ENCODE assay signal across 23 cellular contexts in genomic region chr14:63941023-63941422, GRCh38.
DNase-seq lines count a peak whose midpoint lies in the region; ATAC-seq and TF ChIP-seq lines count a peak whose summit lies in the region.
"Had no signal": no experiment of that assay in that cellular context is flagged by ENCODE, and none has a peak within 500 bp of the region (broad histone marks: within the 10 kb centered on the region; RNA-seq: fewer than 3 reads in every experiment).

No MANE protein-coding gene starts in this region.

- no peaks in the 10 kb centered on the region for H3K27me3 ChIP-seq in gastroesophageal sphincter
- H3K27me3 ChIP-seq: BE2C, hepatocyte, left lung, right lobe of liver, transverse colon had no signal

- H3K9me3 Mint-ChIP-seq in activated CD4-positive, alpha-beta T cell treated with anti-CD3 and anti-CD28 coated beads for 36 hours (ENCODE audit: low read depth) = no peaks in the 10 kb centered on the region
- H3K9me3 Mint-ChIP-seq in activated CD4-positive, alpha-beta memory T cell treated with anti-CD3 and anti-CD28 coated beads, Interleukin-2, amount 10 ng/mL, durations not matched to agents 7 days and 5 days = no peaks in the 10 kb centered on the region
- H3K9me3 Mint-ChIP-seq in natural killer cell treated with Interleukin-12 subunit alpha and Interleukin-12 subunit beta and Interleukin-15 and Interleukin-18, amount 100 ng/mL, for 72 hours = no peaks in the 10 kb centered on the region

- TF ChIP-seq POLR2A in gastroesophageal sphincter (IDR thresholded peaks at IDR 0.05) = no peak

- CTCF ChIA-PET in activated CD4-positive, alpha-beta T cell treated with anti-CD3 and anti-CD28 coated beads for 36 hours (lab: Charles Lee) = no interaction called here
- CTCF ChIA-PET in activated CD4-positive, alpha-beta memory T cell treated with anti-CD3 and anti-CD28 coated beads, Interleukin-2, amount 10 ng/mL, durations not matched to agents 7 days and 5 days (lab: Charles Lee) = interaction anchor here (0.9 to 1.0 kb wide), 2 partner anchors 77 to 87 kb away, joined by 3 to 4 read pairs; no protein-coding TSS in a partner anchor

- intact Hi-C loops in activated CD4-positive, alpha-beta T cell treated with anti-CD3 and anti-CD28 coated beads for 36 hours (cut with DNase I, micrococcal nuclease) = loop anchor here (5.0 kb wide), 1 partner anchor 89 kb away; the partner anchor contains the start of gene SYNE2 (in 2 of the 2)

- H3K27ac ChIP-seq in KOPT-K1 (ENCODE audit: low read depth, low read length, poor library complexity, severe bottlenecking) (peak overlapping the region; percentile 85), gastroesophageal sphincter (no peak overlapping the region)
- H3K27ac ChIP-seq: hepatocyte, left lung, right lobe of liver, transverse colon had no signal

- no peak for TF ChIP-seq EP300 in gastroesophageal sphincter (IDR thresholded peaks at IDR 0.05)

- peaks cover 16% of the 10 kb centered on the region for H3K36me3 Mint-ChIP-seq in activated CD4-positive, alpha-beta T cell treated with anti-CD3 and anti-CD28 coated beads for 36 hours (ENCODE audit: low read depth)
- peaks cover 23% of the 10 kb centered on the region for H3K36me3 Mint-ChIP-seq in activated CD4-positive, alpha-beta memory T cell treated with anti-CD3 and anti-CD28 coated beads, Interleukin-2, amount 10 ng/mL, durations not matched to agents 7 days and 5 days (ENCODE audit: low read depth)
- H3K36me3 Mint-ChIP-seq in natural killer cell treated with Interleukin-12 subunit alpha and Interleukin-12 subunit beta and Interleukin-15 and Interleukin-18, amount 100 ng/mL, for 72 hours = no peaks in the 10 kb centered on the region

- peaks cover 23% of the 10 kb centered on the region for H3K4me1 Mint-ChIP-seq in activated CD4-positive, alpha-beta T cell treated with anti-CD3 and anti-CD28 coated beads for 36 hours
- peaks cover 26% of the 10 kb centered on the region for H3K4me1 Mint-ChIP-seq in activated CD4-positive, alpha-beta memory T cell treated with anti-CD3 and anti-CD28 coated beads, Interleukin-2, amount 10 ng/mL, durations not matched to agents 7 days and 5 days
- peaks cover 4 to 6% of the 10 kb centered on the region in 2 donors for H3K4me1 Mint-ChIP-seq in natural killer cell treated with Interleukin-12 subunit alpha and Interleukin-12 subunit beta and Interleukin-15 and Interleukin-18, amount 100 ng/mL, for 72 hours (ENCODE audit: low read depth in 2 of 2)

- no peak overlapping the region for H3K27ac Mint-ChIP-seq in activated CD4-positive, alpha-beta T cell treated with anti-CD3 and anti-CD28 coated beads for 36 hours
- peak overlapping the region; percentile 75 for H3K27ac Mint-ChIP-seq in activated CD4-positive, alpha-beta memory T cell treated with anti-CD3 and anti-CD28 coated beads, Interleukin-2, amount 10 ng/mL, durations not matched to agents 7 days and 5 days
- peak overlapping the region in 1 of 2 donors; percentile 82 for H3K27ac Mint-ChIP-seq in natural killer cell treated with Interleukin-12 subunit alpha and Interleukin-12 subunit beta and Interleukin-15 and Interleukin-18, amount 100 ng/mL, for 72 hours

- no peak overlapping the region for H3K4me3 ChIP-seq in gastroesophageal sphincter
- H3K4me3 ChIP-seq: hepatocyte, left lung, right lobe of liver, transverse colon had no signal

- no peak for DNase-seq in activated CD4-positive, alpha-beta T cell treated with anti-CD3 and anti-CD28 coated beads for 36 hours
- no peak for DNase-seq in activated CD4-positive, alpha-beta T cell treated with anti-CD3 and anti-CD28 coated beads for 4 hours
- no peak for DNase-seq in activated CD4-positive, alpha-beta memory T cell treated with anti-CD3 and anti-CD28 coated beads, Interleukin-2, amount 10 ng/mL, durations not matched to agents 7 days and 5 days
- DNase-seq in natural killer cell treated with Interleukin-12 subunit alpha and Interleukin-12 subunit beta and Interleukin-15 and Interleukin-18, amount 100 ng/mL, for 72 hours (ENCODE audit: low spot score) = no peak
- DNase-seq in GM13976 (ENCODE audit: low spot score) = no peak
- no peak for DNase-seq in ACHN
- DNase-seq: activated CD4-positive, alpha-beta T cell treated with anti-CD3 and anti-CD28 coated beads for 1 hour; activated CD8-positive, alpha-beta memory T cell treated with anti-CD3 and anti-CD28 coated beads, Interleukin-2, amount 50 U/mL, for 48 hours; BE2C; effector CD4-positive, alpha-beta T cell; erythroblast; foreskin melanocyte; left lung; midbrain; NCI-H1092; NCI-H2081; NCI-H510A treated with DMSO at 0.1 percent for 48 hours; right lobe of liver; transverse colon had no signal

- no peaks in the 10 kb centered on the region for H3K27me3 Mint-ChIP-seq in activated CD4-positive, alpha-beta T cell treated with anti-CD3 and anti-CD28 coated beads for 36 hours
- no peaks in the 10 kb centered on the region for H3K27me3 Mint-ChIP-seq in activated CD4-positive, alpha-beta memory T cell treated with anti-CD3 and anti-CD28 coated beads, Interleukin-2, amount 10 ng/mL, durations not matched to agents 7 days and 5 days
- no peaks in the 10 kb centered on the region for H3K27me3 Mint-ChIP-seq in natural killer cell treated with Interleukin-12 subunit alpha and Interleukin-12 subunit beta and Interleukin-15 and Interleukin-18, amount 100 ng/mL, for 72 hours

- H3K36me3 ChIP-seq in KOPT-K1 (ENCODE audit: insufficient read depth, low read length) = peaks cover 25% of the 10 kb centered on the region
- peaks cover 0 to 25% of the 10 kb centered on the region in 2 donors for H3K36me3 ChIP-seq in gastroesophageal sphincter
- H3K36me3 ChIP-seq: right lobe of liver had no signal

- TF ChIP-seq CTCF in GM13976 (IDR thresholded peaks at IDR 0.05; ENCODE audit: borderline replicate concordance, control extremely low read depth, extremely low read depth, insufficient read depth, missing control alignments) (no peak), gastroesophageal sphincter (IDR thresholded peaks at IDR 0.05) (no peak)

- H3K4me1 ChIP-seq in gastroesophageal sphincter = no peaks in the 10 kb centered on the region
- H3K4me1 ChIP-seq: BE2C, left lung, right lobe of liver, transverse colon had no signal

- in situ Hi-C loops in GM13976 (cut with MboI; ENCODE audit: low sequenced_read_pairs, unreplicated experiment) = no loop called here
- in situ Hi-C loops in ACHN (cut with HindIII; ENCODE audit: low pct_ligation_motif_present, low pct_unique_long_range_greater_than_20kb, low sequenced_read_pairs) = no loop called here

- POLR2A ChIA-PET in activated CD4-positive, alpha-beta T cell treated with anti-CD3 and anti-CD28 coated beads for 36 hours (lab: Charles Lee) = no interaction called here
- POLR2A ChIA-PET in activated CD4-positive, alpha-beta memory T cell treated with anti-CD3 and anti-CD28 coated beads, Interleukin-2, amount 10 ng/mL, durations not matched to agents 7 days and 5 days (lab: Charles Lee) = interaction anchor here (1.1 to 3.3 kb wide), 7 partner anchors 8 to 447 kb away, joined by 3 to 16 read pairs (median 5); partner anchors contain the start of genes MTHFD1 and SYNE2

- H3K4me3 Mint-ChIP-seq in activated CD4-positive, alpha-beta T cell treated with anti-CD3 and anti-CD28 coated beads for 36 hours = no peak overlapping the region
- no peak overlapping the region for H3K4me3 Mint-ChIP-seq in activated CD4-positive, alpha-beta memory T cell treated with anti-CD3 and anti-CD28 coated beads, Interleukin-2, amount 10 ng/mL, durations not matched to agents 7 days and 5 days
- peak overlapping the region; percentile 36 for H3K4me3 Mint-ChIP-seq in natural killer cell treated with Interleukin-12 subunit alpha and Interleukin-12 subunit beta and Interleukin-15 and Interleukin-18, amount 100 ng/mL, for 72 hours

- no peaks in the 10 kb centered on the region for H3K9me3 ChIP-seq in KOPT-K1 (ENCODE audit: insufficient read depth, low read length, poor library complexity, severe bottlenecking)
- H3K9me3 ChIP-seq in gastroesophageal sphincter = no peaks in the 10 kb centered on the region
- H3K9me3 ChIP-seq: BE2C, left lung, right lobe of liver, transverse colon had no signal

- WGBS in gastroesophageal sphincter (ENCODE audit: low coverage in 1 of 2), 2 donors = 79 to 85% methylated on average over 2 to 3 of the region's 3 CpGs

- peak; percentile 60 for ATAC-seq in activated CD4-positive, alpha-beta T cell treated with anti-CD3 and anti-CD28 coated beads for 36 hours
- ATAC-seq in natural killer cell treated with Interleukin-12 subunit alpha and Interleukin-12 subunit beta and Interleukin-15 and Interleukin-18, amount 100 ng/mL, for 72 hours = peak in 1 of 2 donors; percentile 61
- no peak for ATAC-seq in gastroesophageal sphincter
- ATAC-seq: left lung, right lobe of liver, Right ventricle myocardium inferior had no signal
